Comparison of ENCODE assay signal across 21 cellular contexts in the genomic region with DNA sequence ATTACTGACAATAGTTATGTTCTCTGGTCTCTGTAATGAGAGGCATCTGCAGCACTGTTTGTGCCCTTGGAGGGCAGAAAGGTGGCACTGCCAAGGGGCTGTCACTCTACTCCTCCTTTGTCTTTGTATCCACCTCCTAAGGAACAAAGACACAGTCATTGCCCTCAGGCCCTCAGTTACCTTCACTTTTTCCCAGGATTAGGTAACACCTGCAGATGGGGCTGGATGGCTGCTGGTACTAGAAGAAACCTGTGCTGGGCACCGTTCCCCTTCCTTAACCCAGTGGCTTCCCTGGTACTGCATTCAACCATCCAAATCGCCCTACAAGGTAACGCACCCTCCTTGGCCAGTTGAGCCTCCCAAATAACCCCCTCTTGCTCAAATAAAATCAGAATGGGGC.
DNase-seq lines count a peak whose midpoint lies in the region; ATAC-seq and TF ChIP-seq lines count a peak whose summit lies in the region.
"Had no signal": no experiment of that assay in that cellular context is flagged by ENCODE, and none has a peak within 500 bp of the region (broad histone marks: within the 10 kb centered on the region; RNA-seq: fewer than 3 reads in every experiment).

No MANE protein-coding gene starts in this region.

- H3K4me1 Mint-ChIP-seq in GM23338: peaks cover 9% of the 10 kb centered on the region; the same call in 2 of the 3 replicates

- no peaks in the 10 kb centered on the region for H3K36me3 Mint-ChIP-seq in GM23338 (ENCODE audit: low read depth)
- H3K36me3 Mint-ChIP-seq: CD4-positive, CD25-positive, alpha-beta regulatory T cell had no signal

- H3K9ac ChIP-seq in PC-3 (ENCODE audit: low read length) (no peak overlapping the region), mesendoderm (ENCODE audit: low read length) (no peak overlapping the region)
- H3K9ac ChIP-seq: KMS-11 had no signal

- no peak overlapping the region for H3K4me3 Mint-ChIP-seq in GM23338
- H3K4me3 Mint-ChIP-seq: CD4-positive, CD25-positive, alpha-beta regulatory T cell had no signal

- H2BK120ac ChIP-seq in mesendoderm (ENCODE audit: low read depth, low read length): no peak overlapping the region

- CTCF ChIA-PET in PC-3 (lab: Charles Lee): no interaction called here

- H3K9me3 ChIP-seq in PC-3 (ENCODE audit: low read length): no peaks in the 10 kb centered on the region
- H3K9me3 ChIP-seq: BE2C, Caco-2, SJSA1 had no signal

- no peak overlapping the region for H3K56ac ChIP-seq in mesendoderm (ENCODE audit: low read length)

- no CpG with 5 or more reads among the region's 3 CpGs for WGBS in mesendoderm (ENCODE audit: extremely low coverage, insufficient coverage, low lambda C conversion rate)

- H2AK5ac ChIP-seq in mesendoderm (ENCODE audit: low read length): no peak overlapping the region

- peaks cover 3% of the 10 kb centered on the region; the same call in 1 of the 2 replicates for H3K9me2 ChIP-seq in GM23338 (ENCODE audit: insufficient read depth)
- no peaks in the 10 kb centered on the region for H3K9me2 ChIP-seq in PC-3 (replicated peaks; ENCODE audit: low read length)

- no peak overlapping the region for H3K4ac ChIP-seq in mesendoderm (ENCODE audit: low read depth, low read length)

- H3K79me2 ChIP-seq in GM23338 (replicated peaks; ENCODE audit: insufficient read depth): no peaks in the 10 kb centered on the region
- no peaks in the 10 kb centered on the region for H3K79me2 ChIP-seq in PC-3 (ENCODE audit: low read length)
- no peaks in the 10 kb centered on the region for H3K79me2 ChIP-seq in mesendoderm (ENCODE audit: control insufficient read depth, insufficient read depth, low read length)

- H3K18ac ChIP-seq in mesendoderm (ENCODE audit: low read length): no peak overlapping the region

- no peak overlapping the region for H2AFZ ChIP-seq in GM23338
- H2AFZ ChIP-seq in PC-3 (ENCODE audit: low read length): no peak overlapping the region
- H2AFZ ChIP-seq: PC-9 had no signal

- H3F3A ChIP-seq in GM23338 (replicated peaks; ENCODE audit: low read depth) (no peaks in the 10 kb centered on the region), PC-3 (ENCODE audit: low read length, unreplicated experiment) (no peaks in the 10 kb centered on the region)

- DNase-seq in GM23338 (ENCODE audit: low spot score): peak; percentile 14
- peak; percentile 6 for DNase-seq in PC-3
- DNase-seq in caudate nucleus (lab: John Stamatoyannopoulos, UW): no peak
- DNase-seq in mesendoderm: peak; percentile 24
- DNase-seq in NCI-H2029 (lab: John Stamatoyannopoulos, UW): no peak
- DNase-seq in retina: no peak
- DNase-seq: BE2C; Caco-2; CD4-positive, CD25-positive, alpha-beta regulatory T cell; DMS153; GF-D8; H7; NCI-H2029 treated with DMSO at 0.1 percent for 48 hours; NCI-H510A; NCI-H82 had no signal

- H3K4me1 ChIP-seq in GM23338 (ENCODE audit: insufficient read depth) (0 out of 2 replicates have a peak, but pooled peaks cover 5% of the 10 kb centered on the region), PC-3 (ENCODE audit: insufficient read depth, low read length) (no peaks in the 10 kb centered on the region), mesendoderm (ENCODE audit: control insufficient read depth, low read depth, low read length) (no peaks in the 10 kb centered on the region)
- H3K4me1 ChIP-seq: BE2C, SJSA1 had no signal

- no peaks in the 10 kb centered on the region for H3K36me3 ChIP-seq in GM23338 (ENCODE audit: insufficient read depth)
- no peaks in the 10 kb centered on the region for H3K36me3 ChIP-seq in PC-3 (ENCODE audit: low read depth, low read length)
- H3K36me3 ChIP-seq in mesendoderm (ENCODE audit: control insufficient read depth, insufficient read depth, low read length): no peaks in the 10 kb centered on the region
- H3K36me3 ChIP-seq: BE2C, SJSA1 had no signal

- no peaks in the 10 kb centered on the region for H3K9me3 Mint-ChIP-seq in GM23338

- no peak overlapping the region for H2BK5ac ChIP-seq in mesendoderm (ENCODE audit: low read length)

- intact Hi-C loops in PC-3 (cut with micrococcal nuclease): no loop called here

- no peak overlapping the region for H2BK15ac ChIP-seq in mesendoderm (replicated peaks; ENCODE audit: low read depth)

- no peak for TF ChIP-seq CTCF in GM23338 (conservative IDR thresholded peaks at IDR 0.05; ENCODE audit: low read depth in 2 of 2)
- no peak for TF ChIP-seq CTCF in PC-3 (conservative IDR thresholded peaks at IDR 0.05; ENCODE audit: low read depth, low read length)

- no TSS peak for BruUV-seq in PC-3 (replicated peaks; lab: Mats Ljungman, UMichigan)

- H4K20me1 ChIP-seq in GM23338 (replicated peaks; ENCODE audit: insufficient read depth) (no peaks in the 10 kb centered on the region), PC-3 (ENCODE audit: low read length) (no peaks in the 10 kb centered on the region)

- H3K27me3 ChIP-seq in GM23338 (ENCODE audit: insufficient read depth): no peaks in the 10 kb centered on the region
- H3K27me3 ChIP-seq in PC-3 (ENCODE audit: low read length): no peaks in the 10 kb centered on the region
- H3K27me3 ChIP-seq in mesendoderm (ENCODE audit: insufficient read depth, low read length, poor library complexity): no peaks in the 10 kb centered on the region
- H3K27me3 ChIP-seq: BE2C, SJSA1 had no signal

- no peak overlapping the region for H4K5ac ChIP-seq in mesendoderm (ENCODE audit: low read length)

- no peak overlapping the region for H3K27ac Mint-ChIP-seq in GM23338
- H3K27ac Mint-ChIP-seq: CD4-positive, CD25-positive, alpha-beta regulatory T cell had no signal

- H3K27me3 Mint-ChIP-seq in GM23338 (ENCODE audit: insufficient read depth, low read depth, poor library complexity): peaks cover 2% of the 10 kb centered on the region
- H3K27me3 Mint-ChIP-seq: CD4-positive, CD25-positive, alpha-beta regulatory T cell had no signal

- ATAC-seq in GM23338 (peak; percentile 28; the same call in 1 of the 3 replicates), PC-3 (no peak), GM19324 (IDR thresholded peaks at IDR 0.05; ENCODE audit: low FRiP score, unreplicated experiment) (no peak), GM19395 (IDR thresholded peaks at IDR 0.05; ENCODE audit: unreplicated experiment) (no peak)
- ATAC-seq: GM12878 had no signal

- no peak overlapping the region for H3K4me2 ChIP-seq in GM23338
- no peak overlapping the region for H3K4me2 ChIP-seq in PC-3 (ENCODE audit: low read length)
- no peak overlapping the region for H3K4me2 ChIP-seq in mesendoderm (ENCODE audit: low read length)
- H3K4me2 ChIP-seq: KMS-11, PC-9 had no signal

- H3K79me1 ChIP-seq in mesendoderm (ENCODE audit: low read length): no peaks in the 10 kb centered on the region

- H3K27ac ChIP-seq in GM23338 (ENCODE audit: low read depth): no peak overlapping the region
- H3K27ac ChIP-seq in PC-3 (ENCODE audit: low read length): no peak overlapping the region
- peak overlapping the region; percentile 49 for H3K27ac ChIP-seq in caudate nucleus (ENCODE audit: low read depth, low read length)
- H3K27ac ChIP-seq in mesendoderm (ENCODE audit: low read depth, low read length): no peak overlapping the region
- H3K27ac ChIP-seq: KMS-11, PC-9, SJSA1 had no signal

- POLR2A ChIA-PET in PC-3 (lab: Charles Lee; ENCODE audit: unreplicated experiment): no interaction called here

- H4K8ac ChIP-seq in mesendoderm (ENCODE audit: low read depth, low read length): no peak overlapping the region

- H3K23ac ChIP-seq in mesendoderm (ENCODE audit: low read length): no peak overlapping the region

- no peak overlapping the region for H3K4me3 ChIP-seq in GM23338
- no peak overlapping the region for H3K4me3 ChIP-seq in PC-3 (ENCODE audit: low read length)
- no peak overlapping the region for H3K4me3 ChIP-seq in mesendoderm (ENCODE audit: low read length)
- H3K4me3 ChIP-seq: GM12878, PC-9, SJSA1 had no signal

TF ChIP-seq in GM23338, 12 proteins besides CTCF, POLR2A, EP300 and RAD21:
- TF ChIP-seq POLR2AphosphoS5 (IDR thresholded peaks at IDR 0.05; ENCODE audit: low read depth): no peak
- no peak for TF ChIP-seq STAT1 (IDR thresholded peaks at IDR 0.05; ENCODE audit: unreplicated experiment)
- no peak for TF ChIP-seq NANOG (IDR thresholded peaks at IDR 0.05; ENCODE audit: borderline replicate concordance)
- no peak for TF ChIP-seq ZNF331 (CRISPR knock-in tag; IDR thresholded peaks at IDR 0.05; ENCODE audit: low read depth)
- TF ChIP-seq ZNF114 (CRISPR knock-in tag; IDR thresholded peaks at IDR 0.05): no peak

Comparison
In these comparisons a context has a peak if more than half of its experiments do, and no peak if none do; other contexts are left out.
1. DNase-seq: peak in GM23338 (single experiment), PC-3 (single experiment) and mesendoderm (single experiment); none in caudate nucleus (0 of 61), NCI-H2029 (single experiment) and retina (single experiment).